ENCODE assay signal across 1 cellular context in genomic region chr13:77329133-77330008, GRCh38.
TF ChIP-seq lines count a peak whose summit lies in the region.

No MANE protein-coding gene starts in this region.

TF ChIP-seq in HEK293, 187 proteins besides CTCF, POLR2A, EP300 and RAD21 (continued from another document and continues in another):
- TF ChIP-seq ZNF148 (tag by site-specific recombination; IDR thresholded peaks at IDR 0.05; ENCODE audit: borderline replicate concordance): no peak
- TF ChIP-seq ZNF248 (tag by site-specific recombination; IDR thresholded peaks at IDR 0.05): no peak
- TF ChIP-seq, protein P1, sequence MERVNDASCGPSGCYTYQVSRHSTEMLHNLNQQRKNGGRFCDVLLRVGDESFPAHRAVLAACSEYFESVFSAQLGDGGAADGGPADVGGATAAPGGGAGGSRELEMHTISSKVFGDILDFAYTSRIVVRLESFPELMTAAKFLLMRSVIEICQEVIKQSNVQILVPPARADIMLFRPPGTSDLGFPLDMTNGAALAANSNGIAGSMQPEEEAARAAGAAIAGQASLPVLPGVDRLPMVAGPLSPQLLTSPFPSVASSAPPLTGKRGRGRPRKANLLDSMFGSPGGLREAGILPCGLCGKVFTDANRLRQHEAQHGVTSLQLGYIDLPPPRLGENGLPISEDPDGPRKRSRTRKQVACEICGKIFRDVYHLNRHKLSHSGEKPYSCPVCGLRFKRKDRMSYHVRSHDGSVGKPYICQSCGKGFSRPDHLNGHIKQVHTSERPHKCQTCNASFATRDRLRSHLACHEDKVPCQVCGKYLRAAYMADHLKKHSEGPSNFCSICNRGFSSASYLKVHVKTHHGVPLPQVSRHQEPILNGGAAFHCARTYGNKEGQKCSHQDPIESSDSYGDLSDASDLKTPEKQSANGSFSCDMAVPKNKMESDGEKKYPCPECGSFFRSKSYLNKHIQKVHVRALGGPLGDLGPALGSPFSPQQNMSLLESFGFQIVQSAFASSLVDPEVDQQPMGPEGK (tag by site-specific recombination; IDR thresholded peaks at IDR 0.05): peak; percentile 97
- no peak for TF ChIP-seq GFI1B (tag by site-specific recombination; IDR thresholded peaks at IDR 0.05)
- TF ChIP-seq, protein P2, sequence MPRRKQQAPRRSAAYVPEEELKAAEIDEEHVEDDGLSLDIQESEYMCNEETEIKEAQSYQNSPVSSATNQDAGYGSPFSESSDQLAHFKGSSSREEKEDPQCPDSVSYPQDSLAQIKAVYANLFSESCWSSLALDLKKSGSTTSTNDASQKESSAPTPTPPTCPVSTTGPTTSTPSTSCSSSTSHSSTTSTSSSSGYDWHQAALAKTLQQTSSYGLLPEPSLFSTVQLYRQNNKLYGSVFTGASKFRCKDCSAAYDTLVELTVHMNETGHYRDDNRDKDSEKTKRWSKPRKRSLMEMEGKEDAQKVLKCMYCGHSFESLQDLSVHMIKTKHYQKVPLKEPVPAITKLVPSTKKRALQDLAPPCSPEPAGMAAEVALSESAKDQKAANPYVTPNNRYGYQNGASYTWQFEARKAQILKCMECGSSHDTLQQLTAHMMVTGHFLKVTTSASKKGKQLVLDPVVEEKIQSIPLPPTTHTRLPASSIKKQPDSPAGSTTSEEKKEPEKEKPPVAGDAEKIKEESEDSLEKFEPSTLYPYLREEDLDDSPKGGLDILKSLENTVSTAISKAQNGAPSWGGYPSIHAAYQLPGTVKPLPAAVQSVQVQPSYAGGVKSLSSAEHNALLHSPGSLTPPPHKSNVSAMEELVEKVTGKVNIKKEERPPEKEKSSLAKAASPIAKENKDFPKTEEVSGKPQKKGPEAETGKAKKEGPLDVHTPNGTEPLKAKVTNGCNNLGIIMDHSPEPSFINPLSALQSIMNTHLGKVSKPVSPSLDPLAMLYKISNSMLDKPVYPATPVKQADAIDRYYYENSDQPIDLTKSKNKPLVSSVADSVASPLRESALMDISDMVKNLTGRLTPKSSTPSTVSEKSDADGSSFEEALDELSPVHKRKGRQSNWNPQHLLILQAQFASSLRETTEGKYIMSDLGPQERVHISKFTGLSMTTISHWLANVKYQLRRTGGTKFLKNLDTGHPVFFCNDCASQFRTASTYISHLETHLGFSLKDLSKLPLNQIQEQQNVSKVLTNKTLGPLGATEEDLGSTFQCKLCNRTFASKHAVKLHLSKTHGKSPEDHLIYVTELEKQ (tag by site-specific recombination; IDR thresholded peaks at IDR 0.05; ENCODE audit: borderline replicate concordance): no peak; the same call in 1 of the 2 replicates
- TF ChIP-seq ZFP37 (tag by site-specific recombination; IDR thresholded peaks at IDR 0.05): peak; percentile 89; the same call in 1 of the 2 replicates
- peak; percentile 95 for TF ChIP-seq FEZF1 (tag by site-specific recombination; IDR thresholded peaks at IDR 0.05)
- no peak for TF ChIP-seq ZNF423 (tag by site-specific recombination; IDR thresholded peaks at IDR 0.05)
- TF ChIP-seq WT1 (tag by site-specific recombination; IDR thresholded peaks at IDR 0.05): peak; percentile 17; the same call in 1 of the 2 replicates
- TF ChIP-seq MYNN (tag by site-specific recombination; IDR thresholded peaks at IDR 0.05; ENCODE audit: borderline replicate concordance): 0 out of 2 replicates have a peak, but pooled peaks have one; percentile 20
- no peak for TF ChIP-seq OVOL3 (tag by site-specific recombination; IDR thresholded peaks at IDR 0.05)
- TF ChIP-seq, protein P3, sequence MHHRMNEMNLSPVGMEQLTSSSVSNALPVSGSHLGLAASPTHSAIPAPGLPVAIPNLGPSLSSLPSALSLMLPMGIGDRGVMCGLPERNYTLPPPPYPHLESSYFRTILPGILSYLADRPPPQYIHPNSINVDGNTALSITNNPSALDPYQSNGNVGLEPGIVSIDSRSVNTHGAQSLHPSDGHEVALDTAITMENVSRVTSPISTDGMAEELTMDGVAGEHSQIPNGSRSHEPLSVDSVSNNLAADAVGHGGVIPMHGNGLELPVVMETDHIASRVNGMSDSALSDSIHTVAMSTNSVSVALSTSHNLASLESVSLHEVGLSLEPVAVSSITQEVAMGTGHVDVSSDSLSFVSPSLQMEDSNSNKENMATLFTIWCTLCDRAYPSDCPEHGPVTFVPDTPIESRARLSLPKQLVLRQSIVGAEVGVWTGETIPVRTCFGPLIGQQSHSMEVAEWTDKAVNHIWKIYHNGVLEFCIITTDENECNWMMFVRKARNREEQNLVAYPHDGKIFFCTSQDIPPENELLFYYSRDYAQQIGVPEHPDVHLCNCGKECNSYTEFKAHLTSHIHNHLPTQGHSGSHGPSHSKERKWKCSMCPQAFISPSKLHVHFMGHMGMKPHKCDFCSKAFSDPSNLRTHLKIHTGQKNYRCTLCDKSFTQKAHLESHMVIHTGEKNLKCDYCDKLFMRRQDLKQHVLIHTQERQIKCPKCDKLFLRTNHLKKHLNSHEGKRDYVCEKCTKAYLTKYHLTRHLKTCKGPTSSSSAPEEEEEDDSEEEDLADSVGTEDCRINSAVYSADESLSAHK (tag by site-specific recombination; IDR thresholded peaks at IDR 0.05): no peak
- TF ChIP-seq ZNF366 (tag by site-specific recombination; conservative IDR thresholded peaks at IDR 0.05): peak; percentile 82
- TF ChIP-seq ZNF585B (tag by site-specific recombination; IDR thresholded peaks at IDR 0.05): no peak
- TF ChIP-seq ZNF529 (tag by site-specific recombination; IDR thresholded peaks at IDR 0.05; ENCODE audit: insufficient replicate concordance): no peak
- TF ChIP-seq ZNF600 (tag by site-specific recombination; IDR thresholded peaks at IDR 0.05): 0 out of 2 replicates have a peak, but pooled peaks have one; percentile 28
- TF ChIP-seq SP7 (tag by site-specific recombination; IDR thresholded peaks at IDR 0.05): peak; percentile 79
- TF ChIP-seq ZNF768 (tag by site-specific recombination; IDR thresholded peaks at IDR 0.05): no peak
- TF ChIP-seq KLF9 (tag by site-specific recombination; IDR thresholded peaks at IDR 0.05; ENCODE audit: low read depth): peak; percentile 76
- no peak for TF ChIP-seq ZNF239 (tag by site-specific recombination; IDR thresholded peaks at IDR 0.05)
- no peak for TF ChIP-seq ZNF354C (tag by site-specific recombination; IDR thresholded peaks at IDR 0.05; ENCODE audit: borderline replicate concordance, low read depth)
- no peak for TF ChIP-seq ZNF555 (tag by site-specific recombination; conservative IDR thresholded peaks at IDR 0.05)
- TF ChIP-seq GLIS2 (tag by site-specific recombination; IDR thresholded peaks at IDR 0.05): peak; percentile 92
- peak; percentile 58 for TF ChIP-seq ZXDB (tag by site-specific recombination; IDR thresholded peaks at IDR 0.05)
- TF ChIP-seq ZBTB44 (tag by site-specific recombination; IDR thresholded peaks at IDR 0.05): peak; percentile 72
- peak; percentile 62; the same call in 1 of the 2 replicates for TF ChIP-seq KLF8 (tag by site-specific recombination; IDR thresholded peaks at IDR 0.05)
- TF ChIP-seq MZF1 (tag by site-specific recombination; IDR thresholded peaks at IDR 0.05; ENCODE audit: borderline replicate concordance): 0 out of 2 replicates have a peak, but pooled peaks have one; percentile 15
- TF ChIP-seq ZNF335 (tag by site-specific recombination; conservative IDR thresholded peaks at IDR 0.05): peak; percentile 96
- peak; percentile 65; the same call in 1 of the 2 replicates for TF ChIP-seq ZNF76 (tag by site-specific recombination; IDR thresholded peaks at IDR 0.05; ENCODE audit: borderline replicate concordance, low read depth)
- TF ChIP-seq ZNF37A (tag by site-specific recombination; IDR thresholded peaks at IDR 0.05): no peak
- TF ChIP-seq ZFHX2 (tag by site-specific recombination; conservative IDR thresholded peaks at IDR 0.05): peak; percentile 56
- TF ChIP-seq ZSCAN30 (tag by site-specific recombination; IDR thresholded peaks at IDR 0.05): peak; percentile 59; the same call in 1 of the 2 replicates
- no peak for TF ChIP-seq ZFP41 (tag by site-specific recombination; IDR thresholded peaks at IDR 0.05; ENCODE audit: borderline replicate concordance)
- TF ChIP-seq YY2 (tag by site-specific recombination; IDR thresholded peaks at IDR 0.05): no peak
- TF ChIP-seq, protein P4, sequence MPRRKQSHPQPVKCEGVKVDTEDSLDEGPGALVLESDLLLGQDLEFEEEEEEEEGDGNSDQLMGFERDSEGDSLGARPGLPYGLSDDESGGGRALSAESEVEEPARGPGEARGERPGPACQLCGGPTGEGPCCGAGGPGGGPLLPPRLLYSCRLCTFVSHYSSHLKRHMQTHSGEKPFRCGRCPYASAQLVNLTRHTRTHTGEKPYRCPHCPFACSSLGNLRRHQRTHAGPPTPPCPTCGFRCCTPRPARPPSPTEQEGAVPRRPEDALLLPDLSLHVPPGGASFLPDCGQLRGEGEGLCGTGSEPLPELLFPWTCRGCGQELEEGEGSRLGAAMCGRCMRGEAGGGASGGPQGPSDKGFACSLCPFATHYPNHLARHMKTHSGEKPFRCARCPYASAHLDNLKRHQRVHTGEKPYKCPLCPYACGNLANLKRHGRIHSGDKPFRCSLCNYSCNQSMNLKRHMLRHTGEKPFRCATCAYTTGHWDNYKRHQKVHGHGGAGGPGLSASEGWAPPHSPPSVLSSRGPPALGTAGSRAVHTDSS (tag by site-specific recombination; IDR thresholded peaks at IDR 0.05): peak; percentile 72
- TF ChIP-seq ZNF302 (tag by site-specific recombination; IDR thresholded peaks at IDR 0.05; ENCODE audit: low read depth): no peak
- TF ChIP-seq, protein P5, sequence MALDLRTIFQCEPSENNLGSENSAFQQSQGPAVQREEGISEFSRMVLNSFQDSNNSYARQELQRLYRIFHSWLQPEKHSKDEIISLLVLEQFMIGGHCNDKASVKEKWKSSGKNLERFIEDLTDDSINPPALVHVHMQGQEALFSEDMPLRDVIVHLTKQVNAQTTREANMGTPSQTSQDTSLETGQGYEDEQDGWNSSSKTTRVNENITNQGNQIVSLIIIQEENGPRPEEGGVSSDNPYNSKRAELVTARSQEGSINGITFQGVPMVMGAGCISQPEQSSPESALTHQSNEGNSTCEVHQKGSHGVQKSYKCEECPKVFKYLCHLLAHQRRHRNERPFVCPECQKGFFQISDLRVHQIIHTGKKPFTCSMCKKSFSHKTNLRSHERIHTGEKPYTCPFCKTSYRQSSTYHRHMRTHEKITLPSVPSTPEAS (tag by site-specific recombination; IDR thresholded peaks at IDR 0.05): peak; percentile 87
- TF ChIP-seq ZNF548 (tag by site-specific recombination; IDR thresholded peaks at IDR 0.05): no peak
- TF ChIP-seq ZBTB48 (tag by site-specific recombination; IDR thresholded peaks at IDR 0.05): peak; percentile 82
- peak; percentile 96 for TF ChIP-seq HIC1 (tag by site-specific recombination; IDR thresholded peaks at IDR 0.05)
- no peak for TF ChIP-seq ZNF10 (tag by site-specific recombination; IDR thresholded peaks at IDR 0.05)
- TF ChIP-seq ZEB2 (tag by site-specific recombination; IDR thresholded peaks at IDR 0.05): peak; percentile 70; the same call in 1 of the 2 replicates
- peak; percentile 52; the same call in 1 of the 2 replicates for TF ChIP-seq ZNF629 (tag by site-specific recombination; IDR thresholded peaks at IDR 0.05)
- 0 out of 2 replicates have a peak, but pooled peaks have one; percentile 13 for TF ChIP-seq ZIC2 (tag by site-specific recombination; IDR thresholded peaks at IDR 0.05)
- TF ChIP-seq ELK4 (IDR thresholded peaks at IDR 0.05; ENCODE audit: borderline replicate concordance, low read depth, low read length): no peak
- no peak for TF ChIP-seq ZNF433 (tag by site-specific recombination; IDR thresholded peaks at IDR 0.05; ENCODE audit: low read depth)
